In genomic region chr11:33259869-33260268, GRCh38 we compare ENCODE assay signal across 1 cellular context.
TF ChIP-seq lines count a peak whose summit lies in the region.

No MANE protein-coding gene starts in this region.

TF ChIP-seq in HepG2, 621 proteins besides CTCF, POLR2A, EP300 and RAD21:
- TF ChIP-seq SMARCE1 (IDR thresholded peaks at IDR 0.05; ENCODE audit: borderline replicate concordance), result no peak
